Comparison of ENCODE assay signal across 15 cellular contexts in genomic region chr9:31321686-31322085, GRCh38.
A peak's percentile ranks its signal among the peaks of the same experiment; 100 is the strongest.
DNase-seq lines count a peak whose midpoint lies in the region; ATAC-seq lines count a peak whose summit lies in the region.
"Had no signal": no experiment of that assay in that cellular context is flagged by ENCODE, and none has a peak within 500 bp of the region (broad histone marks: within the 10 kb centered on the region; RNA-seq: fewer than 3 reads in every experiment).

No MANE protein-coding gene starts in this region.

- no peak overlapping the region for H3K27ac ChIP-seq in naive thymus-derived CD4-positive, alpha-beta T cell (ENCODE audit: low read depth, low read length)
- H3K27ac ChIP-seq: 22Rv1, A549, C4-2B had no signal

- no peak for DNase-seq in activated naive CD4-positive, alpha-beta T cell (lab: John Stamatoyannopoulos, UW)
- no peak for DNase-seq in T-helper 17 cell
- no peak for DNase-seq in naive thymus-derived CD4-positive, alpha-beta T cell
- no peak for DNase-seq in NAMALWA (ENCODE audit: low spot score)
- no peak for DNase-seq in NCI-H187 (lab: John Stamatoyannopoulos, UW)
- DNase-seq: AML-193; Caco-2; CD4-positive, alpha-beta T cell had no signal

- no peaks in the 10 kb centered on the region for H3K9me3 Mint-ChIP-seq in activated naive CD4-positive, alpha-beta T cell treated with anti-CD3 and anti-CD28 coated beads, Interleukin-2, amount 50 U/mL, for 24 hours
- H3K9me3 Mint-ChIP-seq in naive thymus-derived CD4-positive, alpha-beta T cell, result peaks cover 0 to 4% (median 0%) of the 10 kb centered on the region in 11 donors
- H3K9me3 Mint-ChIP-seq: CD4-positive, alpha-beta T cell; H9 had no signal

- peaks cover 18 to 32% of the 10 kb centered on the region in 2 donors for H3K4me1 ChIP-seq in naive thymus-derived CD4-positive, alpha-beta T cell (ENCODE audit: control insufficient read depth in 2 of 2, insufficient read depth in 2 of 2, low read length in 2 of 2)
- H3K4me1 ChIP-seq: A549, Caco-2 had no signal

- H3K4me1 Mint-ChIP-seq in activated naive CD4-positive, alpha-beta T cell treated with anti-CD3 and anti-CD28 coated beads, Interleukin-2, amount 50 U/mL, for 24 hours, result peaks cover 37% of the 10 kb centered on the region
- peaks cover 17% of the 10 kb centered on the region for H3K4me1 Mint-ChIP-seq in T-helper 17 cell
- peaks cover 10 to 46% (median 39%) of the 10 kb centered on the region in 7 donors for H3K4me1 Mint-ChIP-seq in naive thymus-derived CD4-positive, alpha-beta T cell

- H3K4me3 Mint-ChIP-seq in activated naive CD4-positive, alpha-beta T cell treated with anti-CD3 and anti-CD28 coated beads, Interleukin-2, amount 50 U/mL, for 24 hours, result no peak overlapping the region
- no peak overlapping the region for H3K4me3 Mint-ChIP-seq in T-helper 17 cell
- H3K4me3 Mint-ChIP-seq in naive thymus-derived CD4-positive, alpha-beta T cell, result no peak overlapping the region
- H3K4me3 Mint-ChIP-seq: CD4-positive, alpha-beta T cell; H9 had no signal

- no peaks in the 10 kb centered on the region for H3K27me3 ChIP-seq in naive thymus-derived CD4-positive, alpha-beta T cell (ENCODE audit: control insufficient read depth in 2 of 2, insufficient read depth in 2 of 2, low read length in 2 of 2)

- H3K27ac Mint-ChIP-seq in activated naive CD4-positive, alpha-beta T cell treated with anti-CD3 and anti-CD28 coated beads, Interleukin-2, amount 50 U/mL, for 24 hours, result peak overlapping the region; percentile 32
- H3K27ac Mint-ChIP-seq in T-helper 17 cell, result peak overlapping the region; percentile 93
- H3K27ac Mint-ChIP-seq in naive thymus-derived CD4-positive, alpha-beta T cell, result peak overlapping the region in 6 of 9 donors; percentile 65 to 95 (median 79)
- H3K27ac Mint-ChIP-seq: CD4-positive, alpha-beta T cell; H9 had no signal

- no peaks in the 10 kb centered on the region for H3K27me3 Mint-ChIP-seq in activated naive CD4-positive, alpha-beta T cell treated with anti-CD3 and anti-CD28 coated beads, Interleukin-2, amount 50 U/mL, for 24 hours
- no peaks in the 10 kb centered on the region for H3K27me3 Mint-ChIP-seq in T-helper 17 cell
- H3K27me3 Mint-ChIP-seq in naive thymus-derived CD4-positive, alpha-beta T cell, result peaks cover 0 to 3% (median 0%) of the 10 kb centered on the region in 5 donors
- H3K27me3 Mint-ChIP-seq: CD4-positive, alpha-beta T cell had no signal

- H3K36me3 ChIP-seq in naive thymus-derived CD4-positive, alpha-beta T cell (ENCODE audit: control insufficient read depth in 2 of 3, insufficient read depth in 3 of 3, low read length in 3 of 3), result no peaks in the 10 kb centered on the region

- no peak overlapping the region for H3K4me3 ChIP-seq in naive thymus-derived CD4-positive, alpha-beta T cell (ENCODE audit: low read length)
- H3K4me3 ChIP-seq: A549 had no signal

- POLR2A ChIA-PET in naive thymus-derived CD4-positive, alpha-beta T cell (lab: Charles Lee), result no interaction called here

- ATAC-seq in T-helper 17 cell, result no peak
- ATAC-seq in naive thymus-derived CD4-positive, alpha-beta T cell, result no peak
- no peak for ATAC-seq in HG03460 (IDR thresholded peaks at IDR 0.05; ENCODE audit: unreplicated experiment)
- ATAC-seq: A549, HepG2 had no signal

- intact Hi-C loops in naive thymus-derived CD4-positive, alpha-beta T cell (cut with micrococcal nuclease), result loop anchor here in 1 of 2 donors (2.0 to 5.0 kb wide), 4 partner anchors 13 to 476 kb away; no protein-coding TSS in a partner anchor

- CTCF ChIA-PET in naive thymus-derived CD4-positive, alpha-beta T cell (lab: Charles Lee), result no interaction called here

- peaks cover 2% of the 10 kb centered on the region for H3K36me3 Mint-ChIP-seq in activated naive CD4-positive, alpha-beta T cell treated with anti-CD3 and anti-CD28 coated beads, Interleukin-2, amount 50 U/mL, for 24 hours
- H3K36me3 Mint-ChIP-seq in T-helper 17 cell (ENCODE audit: low read depth), result no peaks in the 10 kb centered on the region
- H3K36me3 Mint-ChIP-seq in naive thymus-derived CD4-positive, alpha-beta T cell, result no peaks in the 10 kb centered on the region

- no peaks in the 10 kb centered on the region for H3K9me3 ChIP-seq in T-helper 17 cell (ENCODE audit: control insufficient read depth, low read length, poor library complexity, severe bottlenecking)
- no peaks in the 10 kb centered on the region for H3K9me3 ChIP-seq in naive thymus-derived CD4-positive, alpha-beta T cell (ENCODE audit: control insufficient read depth in 2 of 3, low read length in 3 of 3)
- H3K9me3 ChIP-seq: A549, Caco-2 had no signal

Comparison
In these comparisons a context has a peak if more than half of its experiments do, and no peak if none do; other contexts are left out.
1. H3K27ac Mint-ChIP-seq: peak in every context shown above with its lines; median percentile 93 in T-helper 17 cell; 79 in naive thymus-derived CD4-positive, alpha-beta T cell; 32 in activated naive CD4-positive, alpha-beta T cell treated with anti-CD3 and anti-CD28 coated beads, Interleukin-2, amount 50 U/mL, for 24 hours.